ENCODE assay signal across 8 cellular contexts in the genomic region with DNA sequence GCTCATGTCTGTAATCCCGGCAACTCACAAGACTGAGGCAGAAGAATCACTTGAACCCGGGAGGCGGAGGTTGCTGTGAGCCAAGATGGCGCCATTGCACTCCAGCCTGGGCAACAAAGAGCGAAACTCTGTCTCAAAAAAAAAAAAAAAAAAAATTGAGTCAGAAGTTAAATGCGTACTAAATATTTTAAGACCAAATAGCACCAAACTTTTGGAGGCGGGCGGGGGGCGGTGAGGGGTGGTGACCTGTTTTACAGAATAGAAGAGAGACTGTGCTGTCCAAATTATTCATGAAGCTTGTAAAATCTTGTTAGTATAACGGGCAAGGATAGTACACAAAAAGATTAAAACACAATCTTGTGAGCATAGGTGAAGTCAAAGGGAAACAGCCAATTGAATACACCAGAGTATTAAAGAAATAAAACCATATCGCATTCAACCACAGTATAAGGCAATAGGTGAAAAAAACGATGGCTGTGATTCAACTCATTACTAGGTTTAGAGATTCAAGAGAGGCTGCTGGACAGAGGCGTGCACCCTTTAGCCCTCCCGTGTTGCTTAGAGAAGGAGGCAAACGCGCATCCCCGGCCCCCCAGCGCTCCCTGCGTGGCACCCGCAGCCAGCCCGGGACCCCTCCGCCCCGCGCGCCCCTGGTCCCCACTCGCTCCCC. TPM values are rescaled to one million over a fixed set of nuclear protein-coding genes. Genes with fewer than 3 reads are reported as not detected.
DNase-seq lines count a peak whose midpoint lies in the region; ATAC-seq and TF ChIP-seq lines count a peak whose summit lies in the region.

No MANE protein-coding gene starts in this region.

- H3K4me3 ChIP-seq in prostate gland: peak overlapping the region; percentile 85 to 91

- peaks cover 16% of the 10 kb centered on the region for H3K9me3 Mint-ChIP-seq in Calu3 (ENCODE audit: low read depth, unreplicated experiment)
- peaks cover 18% of the 10 kb centered on the region for H3K9me3 Mint-ChIP-seq in activated CD4-positive, alpha-beta T cell treated with anti-CD3 and anti-CD28 coated beads, Interleukin-2, amount 10 ng/mL, durations not matched to agents 24 days and 14 days

- H3K36me3 Mint-ChIP-seq in Calu3 (ENCODE audit: insufficient read depth, unreplicated experiment): peaks cover 47% of the 10 kb centered on the region
- H3K36me3 Mint-ChIP-seq in activated CD4-positive, alpha-beta T cell treated with anti-CD3 and anti-CD28 coated beads, Interleukin-2, amount 10 ng/mL, durations not matched to agents 24 days and 14 days (ENCODE audit: low read depth): peaks cover 65% of the 10 kb centered on the region

- H3K4me1 Mint-ChIP-seq in Calu3 (ENCODE audit: low read depth, unreplicated experiment): peaks cover 8% of the 10 kb centered on the region
- H3K4me1 Mint-ChIP-seq in activated CD4-positive, alpha-beta T cell treated with anti-CD3 and anti-CD28 coated beads, Interleukin-2, amount 10 ng/mL, durations not matched to agents 24 days and 14 days: peaks cover 11% of the 10 kb centered on the region

- H3K27me3 Mint-ChIP-seq in Calu3 (ENCODE audit: unreplicated experiment): no peaks in the 10 kb centered on the region
- no peaks in the 10 kb centered on the region for H3K27me3 Mint-ChIP-seq in activated CD4-positive, alpha-beta T cell treated with anti-CD3 and anti-CD28 coated beads, Interleukin-2, amount 10 ng/mL, durations not matched to agents 24 days and 14 days

- no TSS peak for BruUV-seq in Calu3 (replicated peaks; lab: Mats Ljungman, UMichigan)

- H3K36me3 ChIP-seq in prostate gland: no peaks in the 10 kb centered on the region

- DNase-seq in Calu3: no peak
- DNase-seq in activated CD4-positive, alpha-beta T cell treated with anti-CD3 and anti-CD28 coated beads, Interleukin-2, amount 10 ng/mL, durations not matched to agents 24 days and 14 days: no peak
- DNase-seq in foreskin keratinocyte: no peak
- no peak for DNase-seq in prostate gland (ENCODE audit: low spot score)
- DNase-seq in midbrain (lab: John Stamatoyannopoulos, UW): no peak
- no peak for DNase-seq in NCI-H1436 (lab: John Stamatoyannopoulos, UW)

- 20% methylated on average over 26 of the region's 26 CpGs for WGBS in prostate gland

- H3K27me3 ChIP-seq in foreskin keratinocyte (no peaks in the 10 kb centered on the region), prostate gland (replicated peaks; ENCODE audit: insufficient read depth) (no peaks in the 10 kb centered on the region)

- peak; percentile 14 for ATAC-seq in HG03135 (IDR thresholded peaks at IDR 0.05; ENCODE audit: unreplicated experiment)
- ATAC-seq in foreskin keratinocyte: peak; percentile 35
- ATAC-seq in HG03175 (IDR thresholded peaks at IDR 0.05; ENCODE audit: unreplicated experiment): no peak

- CTCF ChIA-PET in Calu3 (lab: Charles Lee): interaction anchor here (1.1 to 1.9 kb wide), 3 partner anchors 50 to 301 kb away, joined by 3 to 6 read pairs (median 3); a partner anchor contains a TSS

- H3K27ac Mint-ChIP-seq in Calu3 (ENCODE audit: unreplicated experiment): peak overlapping the region; percentile 95
- peak overlapping the region; percentile 99 for H3K27ac Mint-ChIP-seq in activated CD4-positive, alpha-beta T cell treated with anti-CD3 and anti-CD28 coated beads, Interleukin-2, amount 10 ng/mL, durations not matched to agents 24 days and 14 days

- peak overlapping the region; percentile 100 for H3K4me3 Mint-ChIP-seq in Calu3 (ENCODE audit: low read depth, unreplicated experiment)
- peak overlapping the region; percentile 98 for H3K4me3 Mint-ChIP-seq in activated CD4-positive, alpha-beta T cell treated with anti-CD3 and anti-CD28 coated beads, Interleukin-2, amount 10 ng/mL, durations not matched to agents 24 days and 14 days

- H3K27ac ChIP-seq in foreskin keratinocyte (peak overlapping the region; percentile 15), prostate gland (peak overlapping the region; percentile 95 to 96)

- TF ChIP-seq CTCF in Calu3 (IDR thresholded peaks at IDR 0.05; ENCODE audit: unreplicated experiment) (no peak), foreskin keratinocyte (conservative IDR thresholded peaks at IDR 0.05) (no peak), prostate gland (IDR thresholded peaks at IDR 0.05) (no peak)

- no peak for TF ChIP-seq POLR2A in prostate gland (IDR thresholded peaks at IDR 0.05)

- H3K9me3 ChIP-seq in prostate gland: no peaks in the 10 kb centered on the region

- intact Hi-C loops in Calu3 (cut with micrococcal nuclease; ENCODE audit: unreplicated experiment) (loop anchor here (2.0 to 5.0 kb wide), 2 partner anchors 48 to 49 kb away; a partner anchor contains a TSS), prostate gland (cut with DNase I) (loop anchor here (2.0 to 5.0 kb wide), 4 partner anchors 49 to 143 kb away; a partner anchor contains a TSS)
- intact Hi-C loops in activated CD4-positive, alpha-beta T cell treated with anti-CD3 and anti-CD28 coated beads, Interleukin-2, amount 10 ng/mL, durations not matched to agents 24 days and 14 days (cut with micrococcal nuclease): loop anchor here (1.0 kb wide), 6 partner anchors 49 to 221 kb away; a partner anchor contains a TSS

- H3K4me1 ChIP-seq in foreskin keratinocyte: no peaks in the 10 kb centered on the region
- H3K4me1 ChIP-seq in prostate gland (replicated peaks): no peaks in the 10 kb centered on the region

RNA-seq across cellular contexts. Expression of a gene that starts 0.6 kb away (rescaled TPM):
- 4.2 and 4.8 TPM in 2 replicates for total RNA-seq in Calu3 (2022)
- total RNA-seq in activated CD4-positive, alpha-beta T cell treated with anti-CD3 and anti-CD28 coated beads, Interleukin-2, amount 10 ng/mL, durations not matched to agents 24 days and 14 days: 2.2 and 2.4 TPM in 2 replicates
- 0.58 and 0.67 TPM in 2 replicates for total RNA-seq in foreskin keratinocyte
- 0.12 and 0.20 TPM in 2 replicates for polyA plus RNA-seq in foreskin keratinocyte
- total RNA-seq in prostate gland: 1 to 10 TPM; 1.9 to 3.0 TPM

RNA-seq across cellular contexts. Expression of a gene that starts 0.9 kb away (rescaled TPM):
- total RNA-seq in Calu3 (2022) (19.1 and 23.0 TPM in 2 replicates), foreskin keratinocyte (2.3 and 3.0 TPM in 2 replicates), prostate gland (10 to 100 TPM; 11.6 to 20.3 TPM)
- 3.3 and 4.2 TPM in 2 replicates for total RNA-seq in activated CD4-positive, alpha-beta T cell treated with anti-CD3 and anti-CD28 coated beads, Interleukin-2, amount 10 ng/mL, durations not matched to agents 24 days and 14 days
- polyA plus RNA-seq in foreskin keratinocyte: 0.71 and 1.0 TPM in 2 replicates

RNA-seq across cellular contexts. Expression of a gene that starts 48.8 kb away (rescaled TPM):
- total RNA-seq in Calu3 (2022) (16.0 and 19.6 TPM in 2 replicates), foreskin keratinocyte (12.6 and 15.6 TPM in 2 replicates), prostate gland (10 to 100 TPM; 18.2 to 23.7 TPM)
- total RNA-seq in activated CD4-positive, alpha-beta T cell treated with anti-CD3 and anti-CD28 coated beads, Interleukin-2, amount 10 ng/mL, durations not matched to agents 24 days and 14 days: 12.7 and 14.5 TPM in 2 replicates
- polyA plus RNA-seq in foreskin keratinocyte: 5.6 and 6.2 TPM in 2 replicates

RNA-seq across cellular contexts. Expression of a gene that starts 51.8 kb away (rescaled TPM):
- total RNA-seq in Calu3 (2022): 31.6 and 41.4 TPM in 2 replicates
- 17.2 and 19.4 TPM in 2 replicates for total RNA-seq in activated CD4-positive, alpha-beta T cell treated with anti-CD3 and anti-CD28 coated beads, Interleukin-2, amount 10 ng/mL, durations not matched to agents 24 days and 14 days
- total RNA-seq in foreskin keratinocyte: 13.5 and 14.8 TPM in 2 replicates
- 1.8 and 3.0 TPM in 2 replicates for polyA plus RNA-seq in foreskin keratinocyte
- 10 to 100 TPM; 22.6 to 33.2 TPM for total RNA-seq in prostate gland
